Comparison of ENCODE assay signal across 17 cellular contexts in genomic region chr20:40233401-40233800, GRCh38.
"Had no signal": no experiment of that assay in that cellular context is flagged by ENCODE, and none has a peak within 500 bp of the region (broad histone marks: within the 10 kb centered on the region; RNA-seq: fewer than 3 reads in every experiment).

No MANE protein-coding gene starts in this region.

- DNase-seq: activated CD4-positive, alpha-beta memory T cell treated with anti-CD3 and anti-CD28 coated beads for 36 hours; activated CD8-positive, alpha-beta memory T cell treated with anti-CD3 and anti-CD28 coated beads, Interleukin-2, amount 10 ng/mL, durations not matched to agents 7 days and 5 days; activated naive CD4-positive, alpha-beta T cell treated with anti-CD3 and anti-CD28 coated beads for 36 hours; activated naive CD8-positive, alpha-beta T cell treated with anti-CD3 and anti-CD28 coated beads, Interleukin-2, amount 50 U/mL, for 24 hours; activated T-cell treated with anti-CD3 and anti-CD28 coated beads, Interleukin-2, amount 50 U/mL, for 1 hour; effector memory CD4-positive, alpha-beta T cell; gastrocnemius medialis; heart right ventricle; left lung; mesendoderm; stimulated activated CD4-positive, alpha-beta T cell treated with anti-CD3 and anti-CD28 coated beads, Interleukin-4, amount 100 ng/mL, for 24 hours; stimulated activated naive CD8-positive, alpha-beta T cell treated with anti-CD3 and anti-CD28 coated beads, Interleukin-15, Interleukin-2, amounts not matched to agents 100 U/mL and 50 U/mL, for 24 hours; upper lobe of right lung; WERI-Rb-1 had no signal

- H3K9me3 ChIP-seq: ascending aorta, gastrocnemius medialis, heart right ventricle, left lung, upper lobe of right lung had no signal

- H3K4me1 ChIP-seq: ascending aorta, left lung, upper lobe of right lung had no signal

- H3K27ac ChIP-seq: ascending aorta, gastrocnemius medialis, heart right ventricle, left lung, skin epidermis, upper lobe of right lung, WERI-Rb-1 had no signal

- H3K27me3 ChIP-seq: ascending aorta, gastrocnemius medialis, upper lobe of right lung had no signal

- H3K4me3 ChIP-seq: ascending aorta, gastrocnemius medialis, heart right ventricle, left lung, skin epidermis, upper lobe of right lung had no signal

- ATAC-seq: activated CD8-positive, alpha-beta memory T cell treated with anti-CD3 and anti-CD28 coated beads, Interleukin-2, amount 10 ng/mL, durations not matched to agents 7 days and 5 days; activated naive CD8-positive, alpha-beta T cell treated with anti-CD3 and anti-CD28 coated beads, Interleukin-2, amount 50 U/mL, for 24 hours; heart right ventricle; left lung; natural killer cell treated with Interleukin-12 subunit alpha and Interleukin-12 subunit beta and Interleukin-15 and Interleukin-18, amount 100 ng/mL, for 72 hours; stimulated activated naive CD8-positive, alpha-beta T cell treated with anti-CD3 and anti-CD28 coated beads, Interleukin-15, Interleukin-2, amounts not matched to agents 100 U/mL and 50 U/mL, for 24 hours; upper lobe of right lung had no signal

- H3K36me3 ChIP-seq: ascending aorta, gastrocnemius medialis, heart right ventricle, left lung, upper lobe of right lung, WERI-Rb-1 had no signal
